In genomic region chr2:100403722-100404121, GRCh38 we compare ENCODE assay signal across 10 cellular contexts.
"Had no signal": no experiment of that assay in that cellular context is flagged by ENCODE, and none has a peak within 500 bp of the region (broad histone marks: within the 10 kb centered on the region; RNA-seq: fewer than 3 reads in every experiment).

No MANE protein-coding gene starts in this region.

- H3K36me3 ChIP-seq: HAP-1 had no signal

- H3K4me2 ChIP-seq: GM23338 had no signal

- FAIRE-seq: H1, H54 had no signal

- H3K9me3 Mint-ChIP-seq: GM23338, H9, HFFc6 had no signal

- H3K4me3 ChIP-seq: GM23248, GM23338, HAP-1 had no signal

- ATAC-seq: GM23338, HCT116 had no signal

- H3K4me3 Mint-ChIP-seq: GM23338, H9, HFFc6 had no signal

- H2AFZ ChIP-seq: GM23248, GM23338 had no signal

- H3K9me3 ChIP-seq: HAP-1 had no signal

- DNase-seq: GM23248, GOT3, H9, HCEC 1CT, HFFc6 had no signal

- H3K27ac Mint-ChIP-seq: GM23338, HFFc6 had no signal

- H3K27ac ChIP-seq: GM23248 had no signal

- H3K9ac ChIP-seq: GM23248 had no signal

- H3K4me1 ChIP-seq: HAP-1 had no signal
